ENCODE assay signal across 5 cellular contexts in genomic region chr16:1292208-1292607, GRCh38. TPM values are rescaled to one million over a fixed set of nuclear protein-coding genes. Genes with fewer than 3 reads are reported as not detected.
"Had no signal": no experiment of that assay in that cellular context is flagged by ENCODE, and none has a peak within 500 bp of the region (broad histone marks: within the 10 kb centered on the region; RNA-seq: fewer than 3 reads in every experiment).

No MANE protein-coding gene starts in this region.

RNA-seq across cellular contexts. Expression of gene TPSD1, which starts 36.3 kb away (rescaled TPM):
- total RNA-seq: HT-29, HT1080, IMR-90, K562 had no signal
- polyA plus RNA-seq: IgD-negative memory B cell, IMR-90, K562 had no signal

RNA-seq across cellular contexts. Expression of gene TPSAB1, which starts 51.7 kb away (rescaled TPM):
- total RNA-seq: HT-29, HT1080, IMR-90, K562 had no signal
- polyA plus RNA-seq: IgD-negative memory B cell, IMR-90, K562 had no signal
